In genomic region chr18:36331541-36331971, GRCh38 we compare ENCODE assay signal across 32 cellular contexts. TPM values are rescaled to one million over a fixed set of nuclear protein-coding genes. Genes with fewer than 3 reads are reported as not detected.
A peak's percentile ranks its signal among the peaks of the same experiment; 100 is the strongest.
DNase-seq lines count a peak whose midpoint lies in the region; ATAC-seq, FAIRE-seq and TF ChIP-seq lines count a peak whose summit lies in the region.
"Had no signal": no experiment of that assay in that cellular context is flagged by ENCODE, and none has a peak within 500 bp of the region (broad histone marks: within the 10 kb centered on the region; RNA-seq: fewer than 3 reads in every experiment).

No MANE protein-coding gene starts in this region.

- no peak for FAIRE-seq in small intestine (lab: Jason Lieb, UNC)
- FAIRE-seq: GM19239, H54, TTC549 had no signal

- DNase-seq in DMS53 (lab: John Stamatoyannopoulos, UW) (peak; percentile 40), DMS53 treated with DMSO at 0.1 percent for 48 hours (lab: John Stamatoyannopoulos, UW; ENCODE audit: unreplicated experiment) (no peak), NCI-H69 (lab: John Stamatoyannopoulos, UW) (peak; percentile 71), kidney tubule cell (ENCODE audit: low spot score) (peak; percentile 65), small intestine (peak; percentile 42), HT-29 (ENCODE audit: low spot score) (no peak)
- DNase-seq: activated CD4-positive, CD25-positive, alpha-beta regulatory T cell treated with anti-CD3 and anti-CD28 coated beads, Interleukin-2, amount 50 U/mL, for 72 hours; activated effector memory CD4-positive, alpha-beta T cell treated with Interleukin-2 at 50 U/mL for 16 hours; activated T-cell treated with anti-CD3 and anti-CD28 coated beads for 4 hours; aorta; CD4-positive, alpha-beta T cell; esophagus squamous epithelium; foreskin melanocyte; MG63; NCI-H1105 treated with DMSO at 0.1 percent for 48 hours; NCI-H2029; nephron progenitor cell; stimulated activated CD4-positive, alpha-beta T cell treated with anti-CD3 and anti-CD28 coated beads, Interleukin-4, amount 100 ng/mL, for 24 hours; T-helper 1 cell had no signal

- no peak for ATAC-seq in GM18505 (IDR thresholded peaks at IDR 0.05; ENCODE audit: unreplicated experiment)
- no peak for ATAC-seq in activated T-helper 17 cell treated with anti-CD3 and anti-CD28 coated beads, Interleukin-2, amount 50 U/mL, for 72 hours (replicated peaks)
- ATAC-seq: sciatic nerve; stimulated activated effector memory CD8-positive, alpha-beta T cell treated with anti-CD3 and anti-CD28 coated beads, Interleukin-12 subunit alpha, Interleukin-12 subunit beta, amount 100 ng/mL, for 72 hours had no signal

- WGBS in small intestine, 3 donors, result 38 to 51% (median 46%) methylated on average over 5 of the region's 5 CpGs

- H3K36me3 ChIP-seq in small intestine (ENCODE audit: control insufficient read depth in 2 of 2, insufficient read depth in 2 of 2, low read length in 2 of 2), result no peaks in the 10 kb centered on the region
- H3K36me3 ChIP-seq: esophagus squamous epithelium, MG63, SJSA1 had no signal

- no peaks in the 10 kb centered on the region for H3K27me3 ChIP-seq in small intestine (ENCODE audit: control insufficient read depth in 2 of 2, insufficient read depth in 2 of 2, low read length in 2 of 2)
- H3K27me3 ChIP-seq: esophagus squamous epithelium, hepatocyte, MG63, SJSA1 had no signal

- TF ChIP-seq POLR2A in GM18505 (IDR thresholded peaks at IDR 0.05; ENCODE audit: borderline replicate concordance, extremely low read depth, insufficient read depth, insufficient read length), result no peak

- no peaks in the 10 kb centered on the region for H3K4me1 ChIP-seq in small intestine (ENCODE audit: control insufficient read depth in 2 of 2, insufficient read depth in 1 of 2, low read depth in 1 of 2, low read length in 1 of 2)
- H3K4me1 ChIP-seq: esophagus squamous epithelium, SJSA1 had no signal

- H3K36me3 Mint-ChIP-seq in activated T-helper 17 cell treated with anti-CD3 and anti-CD28 coated beads, Interleukin-2, amount 50 U/mL, for 72 hours (ENCODE audit: low read depth), result no peaks in the 10 kb centered on the region
- H3K36me3 Mint-ChIP-seq: activated naive CD8-positive, alpha-beta T cell; stimulated activated effector memory CD8-positive, alpha-beta T cell treated with anti-CD3 and anti-CD28 coated beads, Interleukin-12 subunit alpha, Interleukin-12 subunit beta, amount 100 ng/mL, for 72 hours had no signal

- no peak overlapping the region for H3K27ac ChIP-seq in small intestine (ENCODE audit: low read depth in 1 of 2, low read length in 1 of 2)
- H3K27ac ChIP-seq: 22Rv1, hepatocyte, SJSA1 had no signal

- H3K27me3 Mint-ChIP-seq in activated T-helper 17 cell treated with anti-CD3 and anti-CD28 coated beads, Interleukin-2, amount 50 U/mL, for 72 hours, result peaks cover 24% of the 10 kb centered on the region

- H3K4me3 Mint-ChIP-seq in activated T-helper 17 cell treated with anti-CD3 and anti-CD28 coated beads, Interleukin-2, amount 50 U/mL, for 72 hours, result no peak overlapping the region
- H3K4me3 Mint-ChIP-seq: activated naive CD8-positive, alpha-beta T cell; CD4-positive, alpha-beta T cell; dendritic cell treated with granulocyte-macrophage colony-stimulating factor and Interleukin-4, amounts not matched to agents 40 ng/mL and 50 ng/mL, for 4 days; nephron progenitor cell; stimulated activated effector memory CD8-positive, alpha-beta T cell treated with anti-CD3 and anti-CD28 coated beads, Interleukin-12 subunit alpha, Interleukin-12 subunit beta, amount 100 ng/mL, for 72 hours had no signal

- no peak overlapping the region for H3K4me3 ChIP-seq in small intestine (ENCODE audit: low read depth in 1 of 2, low read length in 2 of 2)
- H3K4me3 ChIP-seq: esophagus squamous epithelium, hepatocyte, MG63, SJSA1 had no signal

- no peak overlapping the region for H3K27ac Mint-ChIP-seq in activated T-helper 17 cell treated with anti-CD3 and anti-CD28 coated beads, Interleukin-2, amount 50 U/mL, for 72 hours
- H3K27ac Mint-ChIP-seq: activated naive CD8-positive, alpha-beta T cell; CD4-positive, alpha-beta T cell; dendritic cell treated with granulocyte-macrophage colony-stimulating factor and Interleukin-4, amounts not matched to agents 40 ng/mL and 50 ng/mL, for 4 days; stimulated activated effector memory CD8-positive, alpha-beta T cell treated with anti-CD3 and anti-CD28 coated beads, Interleukin-12 subunit alpha, Interleukin-12 subunit beta, amount 100 ng/mL, for 72 hours had no signal

- H3K9me3 Mint-ChIP-seq in activated T-helper 17 cell treated with anti-CD3 and anti-CD28 coated beads, Interleukin-2, amount 50 U/mL, for 72 hours, result no peaks in the 10 kb centered on the region
- H3K9me3 Mint-ChIP-seq: CD4-positive, alpha-beta T cell; dendritic cell treated with granulocyte-macrophage colony-stimulating factor and Interleukin-4, amounts not matched to agents 40 ng/mL and 50 ng/mL, for 4 days; nephron progenitor cell; stimulated activated effector memory CD8-positive, alpha-beta T cell treated with anti-CD3 and anti-CD28 coated beads, Interleukin-12 subunit alpha, Interleukin-12 subunit beta, amount 100 ng/mL, for 72 hours had no signal

- H3K4me1 Mint-ChIP-seq in activated T-helper 17 cell treated with anti-CD3 and anti-CD28 coated beads, Interleukin-2, amount 50 U/mL, for 72 hours, result no peaks in the 10 kb centered on the region
- H3K4me1 Mint-ChIP-seq: stimulated activated effector memory CD8-positive, alpha-beta T cell treated with anti-CD3 and anti-CD28 coated beads, Interleukin-12 subunit alpha, Interleukin-12 subunit beta, amount 100 ng/mL, for 72 hours had no signal

- H3K9me3 ChIP-seq in small intestine (ENCODE audit: control insufficient read depth, low read depth), result no peaks in the 10 kb centered on the region
- H3K9me3 ChIP-seq: esophagus squamous epithelium, MG63, SJSA1 had no signal

RNA-seq across cellular contexts. Expression of gene FHOD3, which starts 34.0 kb away (rescaled TPM):
- polyA plus RNA-seq in small intestine, result 1 to 10 TPM in 2 of 3 donors, under 1 TPM in 1; 0.22 to 8.1 (median 1.9) TPM
- not detected for total RNA-seq in activated T-helper 17 cell treated with anti-CD3 and anti-CD28 coated beads, Interleukin-2, amount 50 U/mL, for 72 hours
- total RNA-seq in HT-29 (2014; rRNA removed; shearing (Covaris generic)), result not detected in 2 replicates
- total RNA-seq: CD4-positive, alpha-beta T cell; mononuclear cell had no signal

Comparison
In these comparisons a context has a peak if more than half of its experiments do, and no peak if none do; other contexts are left out.
1. DNase-seq: peak in DMS53 (single experiment), NCI-H69 (single experiment), kidney tubule cell (single experiment) and small intestine (single experiment); none in DMS53 treated with DMSO at 0.1 percent for 48 hours (single experiment) and HT-29 (single experiment).